In the genomic region with DNA sequence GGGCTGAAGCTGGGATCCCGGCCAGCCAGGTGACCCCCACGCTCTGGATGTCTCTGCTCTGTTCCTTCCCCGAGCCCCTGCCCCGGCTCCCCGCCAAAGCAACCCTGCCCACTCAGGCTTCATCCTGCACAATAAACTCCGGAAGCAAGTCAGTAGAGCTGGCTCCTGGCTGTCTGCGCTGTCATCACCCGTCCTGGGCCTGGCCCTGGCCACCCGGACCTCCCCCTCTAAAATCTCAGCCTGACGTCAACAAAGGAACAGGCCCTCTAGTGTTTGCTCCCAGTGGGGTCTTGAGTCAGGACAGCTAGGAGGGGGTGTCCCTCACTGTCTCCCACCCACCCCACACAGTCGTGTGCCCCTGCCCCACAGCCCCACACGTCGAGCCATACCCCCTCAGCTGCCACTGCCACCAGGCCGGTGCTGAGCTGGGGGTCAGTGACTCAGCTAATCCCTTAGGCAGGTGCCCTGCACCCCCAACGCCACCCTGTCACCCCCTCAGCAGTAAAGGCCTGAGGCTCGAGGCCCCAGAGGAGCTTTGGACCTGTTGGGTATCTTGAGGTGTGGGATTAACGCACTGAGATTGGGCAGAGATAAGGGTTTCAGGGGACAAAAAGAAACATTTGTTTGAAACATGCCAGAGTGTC, we compare ENCODE assay signal across 20 cellular contexts. TPM values are rescaled to one million over a fixed set of nuclear protein-coding genes. Genes with fewer than 3 reads are reported as not detected.
DNase-seq lines count a peak whose midpoint lies in the region; ATAC-seq and TF ChIP-seq lines count a peak whose summit lies in the region.
"Had no signal": no experiment of that assay in that cellular context is flagged by ENCODE, and none has a peak within 500 bp of the region (broad histone marks: within the 10 kb centered on the region; RNA-seq: fewer than 3 reads in every experiment).

No MANE protein-coding gene starts in this region.

- peak overlapping the region; percentile 56 for H3K14ac ChIP-seq in neuronal stem cell (ENCODE audit: low read length)

- H3K4me1 ChIP-seq in neuronal stem cell (ENCODE audit: control insufficient read depth in 2 of 2, insufficient read depth in 1 of 2, low read depth in 1 of 2, low read length in 2 of 2) = peaks cover 0 to 10% of the 10 kb centered on the region in 2 donors
- H3K4me1 ChIP-seq in vagina = peaks cover 44% of the 10 kb centered on the region
- peaks cover 0 to 19% (median 2%) of the 10 kb centered on the region in 4 donors for H3K4me1 ChIP-seq in Peyer's patch

- intact Hi-C loops in left ventricle myocardium superior (cut with micrococcal nuclease) = no loop called here
- intact Hi-C loops in vagina (cut with DNase I) = no loop called here

- H3K4me3 ChIP-seq in neuronal stem cell (ENCODE audit: low read length in 2 of 2) (no peak overlapping the region), vagina (no peak overlapping the region), Peyer's patch (no peak overlapping the region)
- H3K4me3 ChIP-seq: esophagus muscularis mucosa, mucosa of descending colon, ovary, thoracic aorta had no signal

- H3K79me1 ChIP-seq in neuronal stem cell (ENCODE audit: low read depth, low read length) = no peaks in the 10 kb centered on the region

- no peak overlapping the region for H2BK120ac ChIP-seq in neuronal stem cell (ENCODE audit: low read depth, low read length)

- no peak overlapping the region for H2AFZ ChIP-seq in neuronal stem cell (ENCODE audit: low read length)

- DNase-seq in A172 (ENCODE audit: low spot score) (peak; percentile 70), anterior cingulate cortex (lab: John Stamatoyannopoulos, UW) (peak in 45 of 58 donors; percentile 24 to 85 (median 68)), left ventricle myocardium superior (peak; percentile 77), neuronal stem cell (ENCODE audit: low spot score) (no peak), vagina (ENCODE audit: extremely low spot score in 2 of 2) (no peak), NCI-H446 (lab: John Stamatoyannopoulos, UW) (no peak), Peyer's patch (no peak), SKM-1 treated with dmso at 0.1 percent for 144 hours (lab: John Stamatoyannopoulos, UW; ENCODE audit: unreplicated experiment) (no peak)
- DNase-seq: activated CD4-positive, alpha-beta T cell treated with anti-CD3 and anti-CD28 coated beads for 36 hours; activated naive CD8-positive, alpha-beta T cell treated with anti-CD3 and anti-CD28 coated beads for 36 hours; activated T-cell treated with anti-CD3 and anti-CD28 coated beads, Interleukin-2, amount 50 U/mL, for 1 hour; COR-L47; GF-D8; MM.1S; mucosa of descending colon; NCI-H2029 treated with DMSO at 0.1 percent for 48 hours; ovary had no signal

- H2AK5ac ChIP-seq in neuronal stem cell (ENCODE audit: low read depth, low read length) = peak overlapping the region; percentile 76

- no peak overlapping the region for H3K23ac ChIP-seq in neuronal stem cell (ENCODE audit: low read depth, low read length, poor library complexity)

- no peak overlapping the region for H3K9ac ChIP-seq in neuronal stem cell (ENCODE audit: low read depth, low read length, poor library complexity)

- no CpG with 5 or more reads among the region's 17 CpGs for WGBS in neuronal stem cell (ENCODE audit: extremely low coverage in 2 of 2, insufficient read length in 2 of 2, insufficient replicate concordance in 1 of 2), 2 donors

- H2BK5ac ChIP-seq in neuronal stem cell (ENCODE audit: low read length) = peak overlapping the region; percentile 66

- H4K91ac ChIP-seq in neuronal stem cell (ENCODE audit: low read depth, low read length, poor library complexity) = no peak overlapping the region

- no peaks in the 10 kb centered on the region for H3K36me3 ChIP-seq in neuronal stem cell (replicated peaks in 1 of 2; ENCODE audit: control insufficient read depth in 2 of 2, insufficient read depth in 2 of 2, low read length in 2 of 2)
- H3K36me3 ChIP-seq in vagina = no peaks in the 10 kb centered on the region
- no peaks in the 10 kb centered on the region for H3K36me3 ChIP-seq in Peyer's patch
- H3K36me3 ChIP-seq: esophagus muscularis mucosa, ovary, thoracic aorta had no signal

- H3K27ac ChIP-seq in neuronal stem cell (replicated peaks; ENCODE audit: low read length) = no peak overlapping the region
- no peak overlapping the region for H3K27ac ChIP-seq in vagina
- no peak overlapping the region for H3K27ac ChIP-seq in Peyer's patch
- H3K27ac ChIP-seq: ovary, thoracic aorta had no signal

- H4K8ac ChIP-seq in neuronal stem cell (ENCODE audit: low read depth, low read length) = no peak overlapping the region

- H3K27me3 ChIP-seq in neuronal stem cell (ENCODE audit: control insufficient read depth in 3 of 3, insufficient read depth in 3 of 3, low read depth in 1 of 3, low read length in 3 of 3) (peaks cover 4 to 64% (median 44%) of the 10 kb centered on the region in 3 experiments), vagina (peaks cover 6% of the 10 kb centered on the region), Peyer's patch (peaks cover 0 to 18% of the 10 kb centered on the region in 2 donors)
- H3K27me3 ChIP-seq: ovary had no signal

- no peak overlapping the region for H2BK15ac ChIP-seq in neuronal stem cell (ENCODE audit: low read length)

- no peaks in the 10 kb centered on the region for H3K9me3 ChIP-seq in neuronal stem cell (replicated peaks in 1 of 2; ENCODE audit: control insufficient read depth in 2 of 2, insufficient read depth in 1 of 2, low read depth in 1 of 2, low read length in 2 of 2)
- H3K9me3 ChIP-seq in vagina = no peaks in the 10 kb centered on the region
- H3K9me3 ChIP-seq in Peyer's patch = no peaks in the 10 kb centered on the region
- H3K9me3 ChIP-seq: esophagus muscularis mucosa, mucosa of descending colon, ovary, thoracic aorta had no signal

- H3K4me2 ChIP-seq in neuronal stem cell (ENCODE audit: insufficient read depth, low read length, poor library complexity, severe bottlenecking) = no peak overlapping the region

- no peak overlapping the region for H3K4ac ChIP-seq in neuronal stem cell (ENCODE audit: low read length)

- TF ChIP-seq POLR2A in vagina (IDR thresholded peaks at IDR 0.05) (no peak), Peyer's patch (IDR thresholded peaks at IDR 0.05) (no peak)

- peak; percentile 13 for ATAC-seq in left ventricle myocardium superior
- ATAC-seq: activated CD4-positive, alpha-beta T cell treated with anti-CD3 and anti-CD28 coated beads for 36 hours; mucosa of descending colon had no signal

- H3K18ac ChIP-seq in neuronal stem cell (ENCODE audit: low read length) = no peak overlapping the region

- TF ChIP-seq CTCF in vagina (IDR thresholded peaks at IDR 0.05) = no peak
- TF ChIP-seq CTCF in Peyer's patch (IDR thresholded peaks at IDR 0.05) = no peak

- H2BK12ac ChIP-seq in neuronal stem cell (ENCODE audit: low read length) = no peak overlapping the region

RNA-seq across cellular contexts. Expression of gene LCNL1, which starts 1.1 kb away (rescaled TPM):
- 0.26 TPM in 1 of 2 replicates, not detected in the other for total RNA-seq in A172 (2014; rRNA removed; shearing (Covaris generic))
- total RNA-seq in left ventricle myocardium superior (18.3 TPM), vagina (2.0 TPM), Peyer's patch (under 1 TPM in 2 of 4 donors, not detected in 2; 0.28 to 0.83 TPM)
- 0.07 TPM for polyA plus RNA-seq in neuronal stem cell (2013, experiment 1 of 2)
- polyA plus RNA-seq in neuronal stem cell (2013, experiment 2 of 2) = 0.07 TPM
- total RNA-seq: activated CD4-positive, alpha-beta T cell treated with anti-CD3 and anti-CD28 coated beads for 36 hours; activated naive CD8-positive, alpha-beta T cell treated with anti-CD3 and anti-CD28 coated beads for 36 hours; thoracic aorta had no signal

RNA-seq across cellular contexts. Expression of gene PTGDS, which starts 4.4 kb away (rescaled TPM):
- 1.6 TPM in 1 of 2 replicates, not detected in the other for total RNA-seq in A172 (2014; rRNA removed; shearing (Covaris generic))
- 5,424 TPM for total RNA-seq in left ventricle myocardium superior
- polyA plus RNA-seq in neuronal stem cell (2013, experiment 1 of 2) = 0.33 TPM
- 0.42 TPM for polyA plus RNA-seq in neuronal stem cell (2013, experiment 2 of 2)
- total RNA-seq in vagina = 301 TPM
- 10 to 100 TPM in 2 of 4 donors, 1 to 10 TPM in 2; 1.2 to 21.5 (median 7.8) TPM for total RNA-seq in Peyer's patch
- total RNA-seq: activated CD4-positive, alpha-beta T cell treated with anti-CD3 and anti-CD28 coated beads for 36 hours; activated naive CD8-positive, alpha-beta T cell treated with anti-CD3 and anti-CD28 coated beads for 36 hours had no signal

RNA-seq across cellular contexts. Expression of gene PAXX, which starts 10.5 kb away (rescaled TPM):
- total RNA-seq in A172 (2014; rRNA removed; shearing (Covaris generic)) = 104 and 109 TPM in 2 replicates
- 23.9 TPM for total RNA-seq in left ventricle myocardium superior
- 57.4 TPM for polyA plus RNA-seq in neuronal stem cell (2013, experiment 1 of 2)
- polyA plus RNA-seq in neuronal stem cell (2013, experiment 2 of 2) = 58.1 TPM
- total RNA-seq in vagina = 62.9 TPM
- 10 to 100 TPM; 52.3 to 92.4 (median 63.0) TPM for total RNA-seq in Peyer's patch

RNA-seq across cellular contexts. Expression of gene CLIC3, which starts 14.7 kb away (rescaled TPM):
- 126 and 133 TPM in 2 replicates for total RNA-seq in A172 (2014; rRNA removed; shearing (Covaris generic))
- total RNA-seq in left ventricle myocardium superior = 1.7 TPM
- polyA plus RNA-seq in neuronal stem cell (2013, experiment 1 of 2) = not detected
- not detected for polyA plus RNA-seq in neuronal stem cell (2013, experiment 2 of 2)
- total RNA-seq in vagina = 23.6 TPM
- 1 to 10 TPM in 1 of 4 donors, not detected in 3; 3.3 TPM for total RNA-seq in Peyer's patch
- total RNA-seq: activated CD4-positive, alpha-beta T cell treated with anti-CD3 and anti-CD28 coated beads for 36 hours; activated naive CD8-positive, alpha-beta T cell treated with anti-CD3 and anti-CD28 coated beads for 36 hours; cerebellum had no signal

RNA-seq across cellular contexts. Expression of gene LCN12, which starts 29.6 kb away (rescaled TPM):
- total RNA-seq in A172 (2014; rRNA removed; shearing (Covaris generic)) = 0.07 and 2.2 TPM in 2 replicates
- total RNA-seq in left ventricle myocardium superior (3.6 TPM), vagina (not detected), Peyer's patch (1 to 10 TPM in 3 of 4 donors, not detected in 1; 1.8 to 8.7 (median 7.9) TPM)
- 0.07 TPM for polyA plus RNA-seq in neuronal stem cell (2013, experiment 1 of 2)
- 0.12 TPM for polyA plus RNA-seq in neuronal stem cell (2013, experiment 2 of 2)
- total RNA-seq: esophagus muscularis mucosa had no signal

Comparison
In these comparisons a context has a peak if more than half of its experiments do, and no peak if none do; other contexts are left out.
1. DNase-seq: peak in A172 (single experiment), anterior cingulate cortex (45 of 58) and left ventricle myocardium superior (single experiment); none in neuronal stem cell (single experiment), vagina (0 of 2), NCI-H446 (0 of 2), Peyer's patch (0 of 3) and SKM-1 treated with dmso at 0.1 percent for 144 hours (single experiment).
2. RNA of gene PTGDS, which starts 4.4 kb away (total RNA-seq): 5,424 TPM in left ventricle myocardium superior (single experiment); 301 TPM in vagina (single experiment), 1.2 to 21.5 TPM in Peyer's patch and 1.6 TPM in A172; every median in the first group is over 10 times any median in the second.